18 cellular contexts compared by ENCODE assay signal in the genomic region with DNA sequence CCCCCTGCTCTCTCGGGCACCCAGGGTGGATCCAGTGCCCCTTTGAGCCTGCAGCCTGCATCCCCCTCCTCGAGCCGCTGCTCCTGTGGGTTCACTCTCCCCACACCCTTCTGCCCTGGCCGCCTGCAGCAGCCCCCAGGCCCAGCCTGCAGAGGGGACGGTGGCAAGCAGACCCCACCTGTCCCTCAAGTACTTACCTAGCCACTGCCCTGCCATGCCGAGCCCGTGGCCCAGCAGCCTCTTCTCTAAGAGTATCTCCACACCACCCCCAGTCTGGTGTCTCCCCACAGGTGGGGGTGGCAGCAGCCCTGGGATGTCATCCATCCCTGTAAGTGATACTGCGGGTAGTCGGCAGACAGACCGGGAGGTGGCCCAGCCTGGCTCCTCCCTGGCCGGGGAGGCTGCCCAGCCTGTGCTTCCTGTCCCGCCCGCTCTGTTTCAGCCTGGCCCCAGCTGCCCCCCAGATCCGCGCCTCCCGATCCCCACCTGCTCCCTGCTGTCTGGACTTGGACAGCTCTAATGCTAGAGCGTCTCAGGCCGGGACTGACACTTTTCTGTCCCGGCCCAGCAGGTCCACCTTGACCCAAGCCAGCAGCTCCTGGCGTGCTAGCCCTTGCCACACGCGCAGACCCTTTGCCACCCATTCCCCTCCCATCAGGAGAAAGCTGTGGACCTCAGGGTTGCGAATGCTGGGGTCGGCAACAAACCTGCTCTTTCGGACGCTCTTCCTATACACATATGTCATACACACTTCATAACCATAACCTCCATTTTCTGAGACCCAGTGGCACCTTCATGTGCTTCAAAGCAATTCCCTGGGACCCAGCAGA. TPM values are rescaled to one million over a fixed set of nuclear protein-coding genes. Genes with fewer than 3 reads are reported as not detected.
A peak's percentile ranks its signal among the peaks of the same experiment; 100 is the strongest.
DNase-seq lines count a peak whose midpoint lies in the region; ATAC-seq and TF ChIP-seq lines count a peak whose summit lies in the region.
"Had no signal": no experiment of that assay in that cellular context is flagged by ENCODE, and none has a peak within 500 bp of the region (broad histone marks: within the 10 kb centered on the region; RNA-seq: fewer than 3 reads in every experiment).

No MANE protein-coding gene starts in this region.

- TF ChIP-seq CTCF in RWPE2 (IDR thresholded peaks at IDR 0.05; ENCODE audit: poor library complexity, severe bottlenecking) (no peak), neural cell (IDR thresholded peaks at IDR 0.05; ENCODE audit: poor library complexity, severe bottlenecking) (no peak)

- no peak overlapping the region for H2AFZ ChIP-seq in neural cell (ENCODE audit: low read depth, low read length)

- H3K4me3 ChIP-seq in RWPE2 (ENCODE audit: severe bottlenecking) (peak overlapping the region; percentile 6), neural cell (ENCODE audit: low read length) (no peak overlapping the region)
- H3K4me3 ChIP-seq: HAP-1, left lung, ovary, thoracic aorta had no signal

- TF ChIP-seq EP300 in neural cell (conservative IDR thresholded peaks at IDR 0.05; ENCODE audit: poor library complexity, severe bottlenecking), result no peak

- H3K9ac ChIP-seq in neural cell (ENCODE audit: low read length), result no peak overlapping the region

- TF ChIP-seq RAD21 in neural cell (conservative IDR thresholded peaks at IDR 0.05), result no peak

- H3K36me3 ChIP-seq in RWPE2 (ENCODE audit: low read depth), result no peaks in the 10 kb centered on the region
- no peaks in the 10 kb centered on the region for H3K36me3 ChIP-seq in neural cell (ENCODE audit: insufficient read depth, low read length)
- H3K36me3 ChIP-seq: HAP-1, left lung, ovary, thoracic aorta had no signal

- H3F3A ChIP-seq in neural cell (ENCODE audit: insufficient read depth, low read length, poor library complexity, severe bottlenecking), result no peaks in the 10 kb centered on the region

- no peak overlapping the region for H3K27ac ChIP-seq in RWPE2 (ENCODE audit: poor library complexity, severe bottlenecking)
- H3K27ac ChIP-seq in neural cell (ENCODE audit: low read length), result no peak overlapping the region
- H3K27ac ChIP-seq: left lung, ovary, thoracic aorta had no signal

- H3K4me2 ChIP-seq in neural cell (ENCODE audit: low read length), result no peak overlapping the region

- no peaks in the 10 kb centered on the region for H3K79me2 ChIP-seq in neural cell (replicated peaks; ENCODE audit: insufficient read depth, low read length)

- no peaks in the 10 kb centered on the region for H4K20me1 ChIP-seq in neural cell (ENCODE audit: insufficient read depth)

- ATAC-seq in RWPE2 (ENCODE audit: low read depth) (0 out of 3 replicates have a peak, but pooled peaks have one; percentile 11), HG03196 (IDR thresholded peaks at IDR 0.05; ENCODE audit: unreplicated experiment) (no peak)
- ATAC-seq: left lung had no signal

- no peaks in the 10 kb centered on the region for H3K9me3 ChIP-seq in RWPE2 (ENCODE audit: severe bottlenecking)
- no peaks in the 10 kb centered on the region for H3K9me3 ChIP-seq in neural cell (ENCODE audit: low read length)
- H3K9me3 ChIP-seq: HAP-1, left lung, ovary, thoracic aorta had no signal

- no peaks in the 10 kb centered on the region for H3K9me2 ChIP-seq in neural cell (ENCODE audit: insufficient read depth, low read length)

- DNase-seq in COR-L47 (lab: John Stamatoyannopoulos, UW) (peak; percentile 50), GM03348 (ENCODE audit: low spot score) (peak; percentile 64), RWPE2 (ENCODE audit: low spot score) (no peak), hepatic stellate cell (ENCODE audit: low spot score) (no peak), ecto neural progenitor cell (ENCODE audit: low spot score) (no peak)
- DNase-seq: activated CD4-positive, alpha-beta T cell treated with anti-CD3 and anti-CD28 coated beads, Interleukin-2, amount 50 U/mL, for 4 hours; activated T-cell treated with anti-CD3 and anti-CD28 coated beads, Interleukin-2, amount 50 U/mL, for 1 hour; foreskin melanocyte; Kasumi-1; NCI-H2227 treated with DMSO at 0.1 percent for 48 hours; OCI-M1; ovary; small intestine had no signal

- no peaks in the 10 kb centered on the region for H3K27me3 ChIP-seq in RWPE2 (ENCODE audit: insufficient read depth, poor library complexity, severe bottlenecking)
- no peaks in the 10 kb centered on the region for H3K27me3 ChIP-seq in neural cell (ENCODE audit: insufficient read depth, low read depth, low read length)
- H3K27me3 ChIP-seq: ovary had no signal

- H3K4me1 ChIP-seq in RWPE2 (ENCODE audit: insufficient read depth, poor library complexity, severe bottlenecking), result peaks cover 21% of the 10 kb centered on the region
- H3K4me1 ChIP-seq: HAP-1, left lung had no signal

TF ChIP-seq in neural cell, 6 proteins besides CTCF, POLR2A, EP300 and RAD21:
- TF ChIP-seq MXI1 (conservative IDR thresholded peaks at IDR 0.05; ENCODE audit: poor library complexity, severe bottlenecking) (no peak), POLR2AphosphoS5 (IDR thresholded peaks at IDR 0.05) (peak; percentile 5)

RNA-seq across cellular contexts. Expression of gene YKT6, which starts 25.0 kb away (rescaled TPM):
- 93.4 and 114 TPM in 2 replicates for polyA plus RNA-seq in neural cell
- polyA minus RNA-seq in neural cell, result 111 and 112 TPM in 2 replicates

RNA-seq across cellular contexts. Expression of gene GCK, which starts 36.5 kb away (rescaled TPM):
- polyA plus RNA-seq in neural cell, result 7.4 and 9.0 TPM in 2 replicates
- 7.5 and 9.1 TPM in 2 replicates for polyA minus RNA-seq in neural cell

Comparison
In these comparisons a context has a peak if more than half of its experiments do, and no peak if none do; other contexts are left out.
1. DNase-seq: peak in COR-L47 (single experiment) and GM03348 (single experiment); none in RWPE2 (single experiment), hepatic stellate cell (single experiment) and ecto neural progenitor cell (single experiment).